In the genomic region with DNA sequence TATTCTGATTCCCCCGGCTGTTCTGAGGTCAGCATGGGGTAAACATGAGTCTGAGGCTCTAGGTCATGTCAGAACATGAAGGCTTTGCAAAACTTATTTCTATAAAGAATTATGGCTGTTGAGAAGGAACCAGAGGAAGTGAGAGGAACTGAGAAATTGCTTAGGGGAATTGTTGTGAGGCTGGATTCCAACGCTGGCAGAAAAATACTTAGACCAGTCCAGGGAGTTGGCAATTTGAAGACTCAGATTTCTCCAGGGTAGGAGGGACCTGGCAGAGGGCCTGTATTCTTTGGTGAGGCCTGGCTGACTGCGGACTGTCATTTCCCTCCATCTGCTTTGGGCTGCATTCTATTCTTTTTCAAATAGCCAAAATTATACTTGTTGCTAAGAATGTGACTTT, we compare ENCODE assay signal across 12 cellular contexts.
DNase-seq lines count a peak whose midpoint lies in the region; ATAC-seq, FAIRE-seq and TF ChIP-seq lines count a peak whose summit lies in the region.
"Had no signal": no experiment of that assay in that cellular context is flagged by ENCODE, and none has a peak within 500 bp of the region (broad histone marks: within the 10 kb centered on the region; RNA-seq: fewer than 3 reads in every experiment).

No MANE protein-coding gene starts in this region.

- peaks cover 0 to 3% of the 10 kb centered on the region in 2 donors for H3K4me1 Mint-ChIP-seq in stimulated activated naive B cell treated with anti-CD40 and anti-IgM and Interleukin-4, amounts not matched to agents 10 μg/mL and 1 μg/mL and 100 μg/mL, for 72 hours
- peaks cover 0 to 6% of the 10 kb centered on the region in 2 donors for H3K4me1 Mint-ChIP-seq in effector memory CD8-positive, alpha-beta T cell (ENCODE audit: low read depth in 2 of 2)
- H3K4me1 Mint-ChIP-seq: stimulated activated effector memory CD8-positive, alpha-beta T cell treated with anti-CD3 and anti-CD28 coated beads, Interleukin-12 subunit alpha, Interleukin-12 subunit beta, amount 100 ng/mL, for 72 hours had no signal

- no peak overlapping the region for H3K4me2 ChIP-seq in GM12878 (ENCODE audit: control insufficient read depth, insufficient read depth)

- no peak for TF ChIP-seq RAD21 in GM12878 (IDR thresholded peaks at IDR 0.05; ENCODE audit: insufficient read depth, low read depth, low read length)

- BruUV-seq in GM12878 (replicated peaks; lab: Mats Ljungman, UMichigan): no TSS peak

- DNase-seq in GM12865 (ENCODE audit: low read depth) (peak; percentile 18), GM12878 (ENCODE audit: low read depth, low spot score) (no peak), cardiac septum (ENCODE audit: low spot score) (peak; percentile 77), sciatic nerve (ENCODE audit: low spot score) (peak; percentile 83), COLO668 (lab: John Stamatoyannopoulos, UW; ENCODE audit: unreplicated experiment) (no peak)
- no peak for DNase-seq in activated naive CD4-positive, alpha-beta T cell treated with anti-CD3 and anti-CD28 coated beads, Interleukin-2, amount 50 U/mL, for 16 hours
- no peak for DNase-seq in stimulated activated naive B cell treated with anti-CD40 and anti-IgM and Interleukin-4, amounts not matched to agents 10 μg/mL and 1 μg/mL and 100 μg/mL, for 72 hours
- DNase-seq in effector memory CD8-positive, alpha-beta T cell: no peak
- DNase-seq: activated CD4-positive, alpha-beta memory T cell treated with anti-CD3 and anti-CD28 coated beads for 36 hours; DND-41 had no signal

- no peaks in the 10 kb centered on the region; the same call in 2 of the 3 replicates for H3K9me3 ChIP-seq in GM12878 (replicated peaks; ENCODE audit: control insufficient read depth, insufficient read depth, low read length)

- no peak for TF ChIP-seq POLR2A in GM12878 (IDR thresholded peaks at IDR 0.05; ENCODE audit: low read depth, low read length)

- no peak for TF ChIP-seq CTCF in GM12865 (IDR thresholded peaks at IDR 0.05; ENCODE audit: insufficient read depth, low read depth, low read length, missing control alignments)
- no peak for TF ChIP-seq CTCF in GM12878 (IDR thresholded peaks at IDR 0.05 in 2 of 3, conservative IDR thresholded peaks at IDR 0.05 in 1 of 3; ENCODE audit: control insufficient read depth in 2 of 3, extremely low read depth in 1 of 3, insufficient read depth in 1 of 3, low read depth in 3 of 3, low read length in 3 of 3)

- H3K27ac Mint-ChIP-seq in stimulated activated naive B cell treated with anti-CD40 and anti-IgM and Interleukin-4, amounts not matched to agents 10 μg/mL and 1 μg/mL and 100 μg/mL, for 72 hours: no peak overlapping the region
- peak overlapping the region in 1 of 2 donors; percentile 72 for H3K27ac Mint-ChIP-seq in effector memory CD8-positive, alpha-beta T cell
- H3K27ac Mint-ChIP-seq: activated CD4-positive, alpha-beta memory T cell treated with anti-CD3 and anti-CD28 coated beads for 36 hours; stimulated activated effector memory CD8-positive, alpha-beta T cell treated with anti-CD3 and anti-CD28 coated beads, Interleukin-12 subunit alpha, Interleukin-12 subunit beta, amount 100 ng/mL, for 72 hours had no signal

- no peaks in the 10 kb centered on the region for H3K27me3 ChIP-seq in GM12878 (replicated peaks in 1 of 2; ENCODE audit: control insufficient read depth in 2 of 2, insufficient read depth in 2 of 2, low read length in 1 of 2)

- in situ Hi-C loops in GM12878 (cut with MboI): no loop called here

- no peaks in the 10 kb centered on the region for H4K20me1 ChIP-seq in GM12878 (ENCODE audit: control insufficient read depth, insufficient read depth)

- H3K36me3 Mint-ChIP-seq in stimulated activated naive B cell treated with anti-CD40 and anti-IgM and Interleukin-4, amounts not matched to agents 10 μg/mL and 1 μg/mL and 100 μg/mL, for 72 hours: no peaks in the 10 kb centered on the region
- H3K36me3 Mint-ChIP-seq in effector memory CD8-positive, alpha-beta T cell (ENCODE audit: insufficient read depth): peaks cover 6% of the 10 kb centered on the region
- H3K36me3 Mint-ChIP-seq: activated CD4-positive, alpha-beta memory T cell treated with anti-CD3 and anti-CD28 coated beads for 36 hours; stimulated activated effector memory CD8-positive, alpha-beta T cell treated with anti-CD3 and anti-CD28 coated beads, Interleukin-12 subunit alpha, Interleukin-12 subunit beta, amount 100 ng/mL, for 72 hours had no signal

- H3K9ac ChIP-seq in GM12878 (ENCODE audit: control insufficient read depth, insufficient read depth, low read length): no peak overlapping the region; the same call in 1 of the 2 replicates

- H3K4me3 Mint-ChIP-seq in stimulated activated naive B cell treated with anti-CD40 and anti-IgM and Interleukin-4, amounts not matched to agents 10 μg/mL and 1 μg/mL and 100 μg/mL, for 72 hours: no peak overlapping the region
- no peak overlapping the region for H3K4me3 Mint-ChIP-seq in effector memory CD8-positive, alpha-beta T cell
- H3K4me3 Mint-ChIP-seq: activated CD4-positive, alpha-beta memory T cell treated with anti-CD3 and anti-CD28 coated beads for 36 hours; stimulated activated effector memory CD8-positive, alpha-beta T cell treated with anti-CD3 and anti-CD28 coated beads, Interleukin-12 subunit alpha, Interleukin-12 subunit beta, amount 100 ng/mL, for 72 hours had no signal

- H3K4me3 ChIP-seq in GM12865 (ENCODE audit: low read depth, low read length): no peak overlapping the region
- no peak overlapping the region for H3K4me3 ChIP-seq in GM12878

- intact Hi-C loops in GM12878 (cut with micrococcal nuclease; ENCODE audit: unreplicated experiment): no loop called here
- intact Hi-C loops in cardiac septum (cut with DNase I): loop anchor here (10.0 kb wide), 1 partner anchor 390 kb away; no protein-coding TSS in a partner anchor
- intact Hi-C loops in sciatic nerve (cut with DNase I): loop anchor here (5.0 kb wide), 1 partner anchor 687 kb away; no protein-coding TSS in a partner anchor

- WGBS in GM12878 (ENCODE audit: insufficient coverage, insufficient replicate concordance, low lambda C conversion rate, missing lambda C conversion rate): 35% methylated on average over 3 of the region's 3 CpGs

- RAD21 ChIA-PET in GM12878 (lab: Charles Lee; ENCODE audit: unreplicated experiment): interaction anchor here (0.7 to 1.8 kb wide), 3 partner anchors 20 to 174 kb away, joined by 3 to 6 read pairs (median 3); no protein-coding TSS in a partner anchor

- H2AFZ ChIP-seq in GM12878 (ENCODE audit: control insufficient read depth, low read depth, low read length): peak overlapping the region; percentile 5; the same call in 1 of the 2 replicates

- H3K36me3 ChIP-seq in GM12878 (ENCODE audit: control insufficient read depth in 2 of 2, insufficient read depth in 2 of 2, low read length in 1 of 2): no peaks in the 10 kb centered on the region; a peak in 1 of 4 replicates

- H3K4me1 ChIP-seq in GM12878 (ENCODE audit: control insufficient read depth, insufficient read depth, low read length): peaks cover 7% of the 10 kb centered on the region

- CTCF ChIA-PET in GM12878 (lab: Yijun Ruan, JAX): interaction anchor here (0.9 to 4.3 kb wide), 5 partner anchors 8 to 179 kb away, joined by 3 to 19 read pairs (median 8); no protein-coding TSS in a partner anchor

- no peak for FAIRE-seq in GM12878 (lab: Jason Lieb, UNC)

- ATAC-seq in GM12878 (peak; percentile 31), sciatic nerve (peak; percentile 95)
- no peak for ATAC-seq in stimulated activated naive B cell treated with anti-CD40 and anti-IgM and Interleukin-4, amounts not matched to agents 10 μg/mL and 1 μg/mL and 100 μg/mL, for 72 hours (replicated peaks)
- ATAC-seq in effector memory CD8-positive, alpha-beta T cell (replicated peaks): no peak
- ATAC-seq: stimulated activated effector memory CD8-positive, alpha-beta T cell treated with anti-CD3 and anti-CD28 coated beads, Interleukin-12 subunit alpha, Interleukin-12 subunit beta, amount 100 ng/mL, for 72 hours had no signal

- TF ChIP-seq EP300 in GM12878 (IDR thresholded peaks at IDR 0.05; ENCODE audit: borderline replicate concordance in 1 of 2, control insufficient read depth in 1 of 2, low read depth in 2 of 2, low read length in 2 of 2): no peak

- peak overlapping the region; percentile 32; the same call in 1 of the 2 replicates for H3K27ac ChIP-seq in GM12878 (ENCODE audit: control insufficient read depth, insufficient read depth)
- H3K27ac ChIP-seq: HL-60 had no signal

- peaks cover 0 to 6% of the 10 kb centered on the region in 2 donors for H3K27me3 Mint-ChIP-seq in stimulated activated naive B cell treated with anti-CD40 and anti-IgM and Interleukin-4, amounts not matched to agents 10 μg/mL and 1 μg/mL and 100 μg/mL, for 72 hours
- no peaks in the 10 kb centered on the region for H3K27me3 Mint-ChIP-seq in effector memory CD8-positive, alpha-beta T cell
- H3K27me3 Mint-ChIP-seq: activated CD4-positive, alpha-beta memory T cell treated with anti-CD3 and anti-CD28 coated beads for 36 hours had no signal

- no peaks in the 10 kb centered on the region for H3K79me2 ChIP-seq in GM12878 (ENCODE audit: control insufficient read depth, insufficient read depth, low read length)

- POLR2A ChIA-PET in GM12878 (lab: Charles Lee): no interaction called here

- no peaks in the 10 kb centered on the region for H3K9me3 Mint-ChIP-seq in stimulated activated naive B cell treated with anti-CD40 and anti-IgM and Interleukin-4, amounts not matched to agents 10 μg/mL and 1 μg/mL and 100 μg/mL, for 72 hours
- no peaks in the 10 kb centered on the region for H3K9me3 Mint-ChIP-seq in effector memory CD8-positive, alpha-beta T cell
- H3K9me3 Mint-ChIP-seq: activated CD4-positive, alpha-beta memory T cell treated with anti-CD3 and anti-CD28 coated beads for 36 hours; stimulated activated effector memory CD8-positive, alpha-beta T cell treated with anti-CD3 and anti-CD28 coated beads, Interleukin-12 subunit alpha, Interleukin-12 subunit beta, amount 100 ng/mL, for 72 hours had no signal

- SMC1A ChIA-PET in GM12878 (lab: Charles Lee; ENCODE audit: uncharacterized antibody, unreplicated experiment): interaction anchor here (0.9 to 4.9 kb wide), 4 partner anchors 13 to 175 kb away, joined by 3 to 42 read pairs (median 8); no protein-coding TSS in a partner anchor

TF ChIP-seq in GM12878, 131 proteins besides CTCF, POLR2A, EP300 and RAD21:
- TF ChIP-seq ZNF384 (IDR thresholded peaks at IDR 0.05; ENCODE audit: borderline replicate concordance, low read depth, low read length): peak; percentile 6; the same call in 1 of the 2 replicates
- no peak for TF ChIP-seq TCF7 (IDR thresholded peaks at IDR 0.05; ENCODE audit: borderline replicate concordance)
- TF ChIP-seq SPI1 (IDR thresholded peaks at IDR 0.05; ENCODE audit: borderline replicate concordance, insufficient read depth, low read depth, low read length): peak; percentile 71; the same call in 1 of the 2 replicates

Comparison
In these comparisons a context has a peak if more than half of its experiments do, and no peak if none do; other contexts are left out.
1. DNase-seq: peak in GM12865 (single experiment), cardiac septum (single experiment) and sciatic nerve (single experiment); none in GM12878 (single experiment), activated naive CD4-positive, alpha-beta T cell treated with anti-CD3 and anti-CD28 coated beads, Interleukin-2, amount 50 U/mL, for 16 hours (single experiment), stimulated activated naive B cell treated with anti-CD40 and anti-IgM and Interleukin-4, amounts not matched to agents 10 μg/mL and 1 μg/mL and 100 μg/mL, for 72 hours (single experiment), effector memory CD8-positive, alpha-beta T cell (0 of 3) and COLO668 (single experiment).
2. ATAC-seq: peak in GM12878 (single experiment) and sciatic nerve (single experiment); none in stimulated activated naive B cell treated with anti-CD40 and anti-IgM and Interleukin-4, amounts not matched to agents 10 μg/mL and 1 μg/mL and 100 μg/mL, for 72 hours (0 of 2) and effector memory CD8-positive, alpha-beta T cell (single experiment).